11 cellular contexts compared by ENCODE assay signal in genomic region chr11:68289456-68289855, GRCh38.
"Had no signal": no experiment of that assay in that cellular context is flagged by ENCODE, and none has a peak within 500 bp of the region (broad histone marks: within the 10 kb centered on the region; RNA-seq: fewer than 3 reads in every experiment).

No MANE protein-coding gene starts in this region.

- DNase-seq: GM23248, GOT3, H7, H9, HCEC 1CT, HFFc6 had no signal

- H3K27ac ChIP-seq: GM23248 had no signal

- H2AFZ ChIP-seq: GM23248, GM23338 had no signal

- H3K9ac ChIP-seq: GM23248 had no signal

- H3K4me2 ChIP-seq: GM23338 had no signal

- H3K4me1 ChIP-seq: HAP-1 had no signal

- H3K4me3 ChIP-seq: GM23248, GM23338, HAP-1 had no signal

- ATAC-seq: GM23338, HCT116 had no signal

- FAIRE-seq: H1, H54 had no signal

- H3K36me3 ChIP-seq: HAP-1 had no signal
